25 cellular contexts compared by ENCODE assay signal in the genomic region with DNA sequence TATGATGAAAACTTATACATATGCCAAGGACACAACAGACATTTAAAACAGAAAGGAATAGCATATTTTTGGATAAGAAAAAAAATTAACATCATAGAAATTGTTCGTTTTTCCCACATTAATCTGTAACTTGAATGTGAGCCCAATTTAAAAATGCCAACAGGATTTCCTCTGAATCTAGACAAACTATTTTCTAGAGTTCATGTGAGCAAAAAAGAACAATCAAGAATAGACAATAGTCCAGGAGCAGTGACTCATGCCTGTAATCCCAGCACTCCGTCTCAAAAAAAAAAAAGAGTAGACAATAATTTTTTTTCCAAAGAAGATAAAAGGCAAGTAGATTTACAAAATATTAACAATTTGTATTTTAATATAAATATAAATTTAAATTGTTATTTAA.
"Had no signal": no experiment of that assay in that cellular context is flagged by ENCODE, and none has a peak within 500 bp of the region (broad histone marks: within the 10 kb centered on the region; RNA-seq: fewer than 3 reads in every experiment).

No MANE protein-coding gene starts in this region.

- H3K4me1 ChIP-seq: body of pancreas, colonic mucosa, gastrocnemius medialis, thyroid gland, upper lobe of right lung had no signal

- H3K27ac Mint-ChIP-seq: activated naive CD4-positive, alpha-beta T cell treated with anti-CD3 and anti-CD28 coated beads, Interleukin-2, amount 50 U/mL, for 24 hours; endodermal cell; stimulated activated naive CD8-positive, alpha-beta T cell treated with anti-CD3 and anti-CD28 coated beads, Interleukin-15, Interleukin-2, amounts not matched to agents 100 ng/mL and 50 ng/mL, for 24 hours had no signal

- H3K27me3 Mint-ChIP-seq: activated naive CD4-positive, alpha-beta T cell treated with anti-CD3 and anti-CD28 coated beads, Interleukin-2, amount 50 U/mL, for 24 hours; stimulated activated naive CD8-positive, alpha-beta T cell treated with anti-CD3 and anti-CD28 coated beads, Interleukin-15, Interleukin-2, amounts not matched to agents 100 ng/mL and 50 ng/mL, for 24 hours had no signal

- H3K36me3 Mint-ChIP-seq: activated naive CD4-positive, alpha-beta T cell treated with anti-CD3 and anti-CD28 coated beads, Interleukin-2, amount 50 U/mL, for 24 hours; naive B cell had no signal

- ATAC-seq: body of pancreas, gastrocnemius medialis, left cardiac atrium, mucosa of descending colon, upper lobe of right lung had no signal

- H3K4me3 Mint-ChIP-seq: activated naive CD4-positive, alpha-beta T cell treated with anti-CD3 and anti-CD28 coated beads, Interleukin-2, amount 50 U/mL, for 24 hours; endodermal cell; naive B cell; stimulated activated naive CD8-positive, alpha-beta T cell treated with anti-CD3 and anti-CD28 coated beads, Interleukin-15, Interleukin-2, amounts not matched to agents 100 ng/mL and 50 ng/mL, for 24 hours had no signal

- H3K4me3 ChIP-seq: body of pancreas, colonic mucosa, gastrocnemius medialis, mucosa of descending colon, thyroid gland, upper lobe of right lung had no signal

- H3K27me3 ChIP-seq: body of pancreas, colonic mucosa, gastrocnemius medialis, thyroid gland, upper lobe of right lung had no signal

- DNase-seq: activated gamma-delta T cell treated with Interleukin-2 at 50 U/mL for 16 hours; activated T-cell treated with anti-CD3 and anti-CD28 coated beads, Interleukin-2, amount 50 U/mL, for 1 hour; anterior cingulate cortex; body of pancreas; central memory CD4-positive, alpha-beta T cell; colonic mucosa; endodermal cell; erythroblast; gastrocnemius medialis; head of caudate nucleus; left cardiac atrium; mesendoderm; mucosa of descending colon; naive B cell; nucleus accumbens; posterior cingulate gyrus; retina; stimulated activated CD4-positive, alpha-beta T cell treated with anti-CD3 and anti-CD28 coated beads, Interleukin-4, amount 100 ng/mL, for 24 hours; substantia nigra; T-helper 9 cell; thyroid gland; upper lobe of right lung had no signal

- H3K4me1 Mint-ChIP-seq: activated naive CD4-positive, alpha-beta T cell treated with anti-CD3 and anti-CD28 coated beads, Interleukin-2, amount 50 U/mL, for 24 hours had no signal

- H3K9me3 Mint-ChIP-seq: activated naive CD4-positive, alpha-beta T cell treated with anti-CD3 and anti-CD28 coated beads, Interleukin-2, amount 50 U/mL, for 24 hours; stimulated activated naive CD8-positive, alpha-beta T cell treated with anti-CD3 and anti-CD28 coated beads, Interleukin-15, Interleukin-2, amounts not matched to agents 100 ng/mL and 50 ng/mL, for 24 hours had no signal

- H3K27ac ChIP-seq: body of pancreas, colonic mucosa, gastrocnemius medialis, thyroid gland, upper lobe of right lung had no signal

- H3K36me3 ChIP-seq: colonic mucosa, gastrocnemius medialis, thyroid gland, upper lobe of right lung had no signal

- FAIRE-seq: islet of Langerhans had no signal

- H3K9me3 ChIP-seq: body of pancreas, colonic mucosa, gastrocnemius medialis, mucosa of descending colon, thyroid gland, upper lobe of right lung had no signal
